ENCODE assay signal across 22 cellular contexts in genomic region chr6:146682919-146683318, GRCh38.
"Had no signal": no experiment of that assay in that cellular context is flagged by ENCODE, and none has a peak within 500 bp of the region (broad histone marks: within the 10 kb centered on the region; RNA-seq: fewer than 3 reads in every experiment).

No MANE protein-coding gene starts in this region.

- H3K36me3 Mint-ChIP-seq: T-cell had no signal

- H3K9ac ChIP-seq: KMS-11, SK-N-SH had no signal

- FAIRE-seq: RCC 7860 had no signal

- H3K4me1 Mint-ChIP-seq: T-cell had no signal

- H3K4me3 Mint-ChIP-seq: T-cell; T-helper 1 cell treated with Interleukin-12 subunit alpha and Interleukin-12 subunit beta and Interleukin-4 antibody, amounts not matched to agents 30 μg/mL and 1 μg/mL, for 36 hours had no signal

- DNase-seq: Kasumi-1, MM.1S, NCI-H1092 treated with DMSO at 0.1 percent for 48 hours, NCI-H1417, NCI-H1436 treated with DMSO at 0.1 percent for 48 hours, NCI-H1694, NCI-H187 treated with DMSO at 0.1 percent for 48 hours, NCI-H2029 treated with DMSO at 0.1 percent for 48 hours, NCI-H2171 treated with DMSO at 0.1 percent for 48 hours, NCI-H345, NCI-H446 treated with DMSO at 0.1 percent for 48 hours, NCI-H510A treated with DMSO at 0.1 percent for 48 hours, NCI-H526, Right ventricle myocardium superior, RPMI8226, SIG-M5, SK-N-SH, SW 1271, T-cell had no signal

- H3K9me3 ChIP-seq: SK-N-SH had no signal

- H3K27ac Mint-ChIP-seq: T-cell; T-helper 1 cell treated with Interleukin-12 subunit alpha and Interleukin-12 subunit beta and Interleukin-4 antibody, amounts not matched to agents 30 μg/mL and 1 μg/mL, for 36 hours had no signal

- H3K27ac ChIP-seq: KMS-11 had no signal

- H3K9me2 ChIP-seq: SK-N-SH had no signal

- ATAC-seq: T-cell had no signal

- H3K4me2 ChIP-seq: KMS-11, SK-N-SH had no signal

- H3K9me3 Mint-ChIP-seq: T-cell; T-helper 1 cell treated with Interleukin-12 subunit alpha and Interleukin-12 subunit beta and Interleukin-4 antibody, amounts not matched to agents 30 μg/mL and 1 μg/mL, for 36 hours had no signal
